ENCODE assay signal across 12 cellular contexts in genomic region chrX:28177202-28177601, GRCh38.
DNase-seq lines count a peak whose midpoint lies in the region; ATAC-seq, FAIRE-seq and TF ChIP-seq lines count a peak whose summit lies in the region.
"Had no signal": no experiment of that assay in that cellular context is flagged by ENCODE, and none has a peak within 500 bp of the region (broad histone marks: within the 10 kb centered on the region; RNA-seq: fewer than 3 reads in every experiment).

No MANE protein-coding gene starts in this region.

- H3K36me3 Mint-ChIP-seq in neural progenitor cell = no peaks in the 10 kb centered on the region
- H3K36me3 Mint-ChIP-seq in stimulated activated naive B cell treated with anti-CD40 and anti-IgM and Interleukin-4, amounts not matched to agents 10 μg/mL and 1 μg/mL and 100 μg/mL, for 72 hours = no peaks in the 10 kb centered on the region
- H3K36me3 Mint-ChIP-seq: activated naive CD8-positive, alpha-beta T cell treated with anti-CD3 and anti-CD28 coated beads, Interleukin-2, amount 10 ng/mL, durations not matched to agents 7 days and 5 days had no signal

- H3K36me3 ChIP-seq in bronchial epithelial cell (ENCODE audit: control insufficient read depth, insufficient read depth, low read length) = no peaks in the 10 kb centered on the region
- no peaks in the 10 kb centered on the region for H3K36me3 ChIP-seq in neural progenitor cell

- H3K27ac Mint-ChIP-seq in neural progenitor cell = no peak overlapping the region
- no peak overlapping the region for H3K27ac Mint-ChIP-seq in stimulated activated naive B cell treated with anti-CD40 and anti-IgM and Interleukin-4, amounts not matched to agents 10 μg/mL and 1 μg/mL and 100 μg/mL, for 72 hours
- H3K27ac Mint-ChIP-seq: activated naive CD8-positive, alpha-beta T cell treated with anti-CD3 and anti-CD28 coated beads, Interleukin-2, amount 10 ng/mL, durations not matched to agents 7 days and 5 days had no signal

- no peak overlapping the region for H3K4me3 ChIP-seq in bronchial epithelial cell (ENCODE audit: low read depth, low read length)
- no peak overlapping the region for H3K4me3 ChIP-seq in neural progenitor cell
- H3K4me3 ChIP-seq: A549 had no signal

- no peaks in the 10 kb centered on the region for H3K4me1 ChIP-seq in neural progenitor cell
- H3K4me1 ChIP-seq: A549 had no signal

- TF ChIP-seq CTCF in bronchial epithelial cell (IDR thresholded peaks at IDR 0.05; ENCODE audit: insufficient read depth, low read length, severe bottlenecking) = peak; percentile 67
- peak; percentile 63 for TF ChIP-seq CTCF in neural progenitor cell (IDR thresholded peaks at IDR 0.05)

- H3K27me3 Mint-ChIP-seq in neural progenitor cell (ENCODE audit: insufficient read depth, low read depth) = peaks cover 5% of the 10 kb centered on the region
- H3K27me3 Mint-ChIP-seq in stimulated activated naive B cell treated with anti-CD40 and anti-IgM and Interleukin-4, amounts not matched to agents 10 μg/mL and 1 μg/mL and 100 μg/mL, for 72 hours = no peaks in the 10 kb centered on the region
- H3K27me3 Mint-ChIP-seq: activated naive CD8-positive, alpha-beta T cell treated with anti-CD3 and anti-CD28 coated beads, Interleukin-2, amount 10 ng/mL, durations not matched to agents 7 days and 5 days had no signal

- H3K9ac ChIP-seq in neural progenitor cell = no peak overlapping the region

- no peaks in the 10 kb centered on the region for H3K4me1 Mint-ChIP-seq in neural progenitor cell
- H3K4me1 Mint-ChIP-seq in stimulated activated naive B cell treated with anti-CD40 and anti-IgM and Interleukin-4, amounts not matched to agents 10 μg/mL and 1 μg/mL and 100 μg/mL, for 72 hours = no peaks in the 10 kb centered on the region
- H3K4me1 Mint-ChIP-seq: activated naive CD8-positive, alpha-beta T cell treated with anti-CD3 and anti-CD28 coated beads, Interleukin-2, amount 10 ng/mL, durations not matched to agents 7 days and 5 days had no signal

- H3K27me3 ChIP-seq in bronchial epithelial cell (ENCODE audit: control insufficient read depth, insufficient read depth, low read length) (no peaks in the 10 kb centered on the region), neural progenitor cell (no peaks in the 10 kb centered on the region)

- DNase-seq in NCI-H146 (lab: John Stamatoyannopoulos, UW) = peak; percentile 4
- no peak for DNase-seq in NCI-H146 treated with DMSO at 0.1 percent for 48 hours (lab: John Stamatoyannopoulos, UW; ENCODE audit: unreplicated experiment)
- DNase-seq in bronchial epithelial cell (ENCODE audit: low read depth) = peak; percentile 7
- DNase-seq in neural progenitor cell (ENCODE audit: low spot score) = peak; percentile 59
- no peak for DNase-seq in DMS79 (lab: John Stamatoyannopoulos, UW)
- DNase-seq in stimulated activated naive B cell treated with anti-CD40 and anti-IgM and Interleukin-4, amounts not matched to agents 10 μg/mL and 1 μg/mL and 100 μg/mL, for 72 hours = no peak
- no peak for DNase-seq in stimulated activated CD4-positive, alpha-beta T cell treated with anti-CD3 and anti-CD28 coated beads, Interleukin-4, amount 100 ng/mL, for 4 hours
- DNase-seq: activated CD4-positive, alpha-beta T cell treated with anti-CD3 and anti-CD28 coated beads, Interleukin-2, amount 50 U/mL, for 4 hours; activated naive CD8-positive, alpha-beta T cell treated with anti-CD3 and anti-CD28 coated beads, Interleukin-2, amount 10 ng/mL, durations not matched to agents 7 days and 5 days; stimulated activated CD4-positive, alpha-beta T cell treated with anti-CD3 and anti-CD28 coated beads, Interleukin-4, amount 100 ng/mL, for 24 hours had no signal

- no peaks in the 10 kb centered on the region for H3F3A ChIP-seq in neural progenitor cell (ENCODE audit: low read depth)

- H4K20me1 ChIP-seq in neural progenitor cell (ENCODE audit: low read depth) = no peaks in the 10 kb centered on the region

- no peak overlapping the region for H3K4me2 ChIP-seq in neural progenitor cell
- H3K4me2 ChIP-seq: A549 had no signal

- FAIRE-seq in bronchial epithelial cell (lab: Jason Lieb, UNC) = no peak
- FAIRE-seq: A549 had no signal

- H3K9me3 ChIP-seq in neural progenitor cell (ENCODE audit: low read depth) = peaks cover 5% of the 10 kb centered on the region
- H3K9me3 ChIP-seq: A549 had no signal

- H3K9me3 Mint-ChIP-seq in neural progenitor cell = no peaks in the 10 kb centered on the region
- H3K9me3 Mint-ChIP-seq in stimulated activated naive B cell treated with anti-CD40 and anti-IgM and Interleukin-4, amounts not matched to agents 10 μg/mL and 1 μg/mL and 100 μg/mL, for 72 hours = no peaks in the 10 kb centered on the region
- H3K9me3 Mint-ChIP-seq: activated naive CD8-positive, alpha-beta T cell treated with anti-CD3 and anti-CD28 coated beads, Interleukin-2, amount 10 ng/mL, durations not matched to agents 7 days and 5 days had no signal

- no peak for TF ChIP-seq EP300 in Ishikawa (IDR thresholded peaks at IDR 0.05; ENCODE audit: borderline replicate concordance)

- no peak overlapping the region for H2AFZ ChIP-seq in neural progenitor cell (replicated peaks)

- H3K79me2 ChIP-seq in neural progenitor cell (ENCODE audit: low read depth) = no peaks in the 10 kb centered on the region

- no peak overlapping the region for H3K4me3 Mint-ChIP-seq in neural progenitor cell
- no peak overlapping the region for H3K4me3 Mint-ChIP-seq in stimulated activated naive B cell treated with anti-CD40 and anti-IgM and Interleukin-4, amounts not matched to agents 10 μg/mL and 1 μg/mL and 100 μg/mL, for 72 hours
- H3K4me3 Mint-ChIP-seq: activated naive CD8-positive, alpha-beta T cell treated with anti-CD3 and anti-CD28 coated beads, Interleukin-2, amount 10 ng/mL, durations not matched to agents 7 days and 5 days had no signal

- no peak overlapping the region for H3K27ac ChIP-seq in neural progenitor cell
- H3K27ac ChIP-seq: A549 had no signal

- no peak for ATAC-seq in stimulated activated naive B cell treated with anti-CD40 and anti-IgM and Interleukin-4, amounts not matched to agents 10 μg/mL and 1 μg/mL and 100 μg/mL, for 72 hours (replicated peaks)
- ATAC-seq: A549 had no signal

- TF ChIP-seq RAD21 in Ishikawa (IDR thresholded peaks at IDR 0.05; ENCODE audit: low read depth) = peak; percentile 31

TF ChIP-seq in Ishikawa, 13 proteins besides CTCF, POLR2A, EP300 and RAD21:
- TF ChIP-seq CREB1 (IDR thresholded peaks at IDR 0.05; ENCODE audit: low read depth) (no peak), EGR1 (IDR thresholded peaks at IDR 0.05) (no peak), TAF1 (IDR thresholded peaks at IDR 0.05; ENCODE audit: low read depth) (no peak), TEAD4 (IDR thresholded peaks at IDR 0.05) (no peak), MAX (IDR thresholded peaks at IDR 0.05) (no peak), CEBPB (IDR thresholded peaks at IDR 0.05) (no peak), REST (IDR thresholded peaks at IDR 0.05; ENCODE audit: low read depth) (no peak), NFIC (IDR thresholded peaks at IDR 0.05) (no peak), FOXM1 (IDR thresholded peaks at IDR 0.05; ENCODE audit: borderline replicate concordance, low read depth) (no peak), USF1 (IDR thresholded peaks at IDR 0.05) (no peak), ZBTB7A (IDR thresholded peaks at IDR 0.05; ENCODE audit: low read depth) (no peak), TCF12 (IDR thresholded peaks at IDR 0.05; ENCODE audit: low read depth) (no peak), YY1 (IDR thresholded peaks at IDR 0.05; ENCODE audit: low read depth) (no peak)

Comparison
In these comparisons a context has a peak if more than half of its experiments do, and no peak if none do; other contexts are left out.
1. DNase-seq: peak in NCI-H146 (single experiment), bronchial epithelial cell (single experiment) and neural progenitor cell (single experiment); none in NCI-H146 treated with DMSO at 0.1 percent for 48 hours (single experiment), DMS79 (single experiment), stimulated activated naive B cell treated with anti-CD40 and anti-IgM and Interleukin-4, amounts not matched to agents 10 μg/mL and 1 μg/mL and 100 μg/mL, for 72 hours (single experiment) and stimulated activated CD4-positive, alpha-beta T cell treated with anti-CD3 and anti-CD28 coated beads, Interleukin-4, amount 100 ng/mL, for 4 hours (0 of 2).